8 cellular contexts compared by ENCODE assay signal in genomic region chr12:42482086-42482819, GRCh38.
DNase-seq lines count a peak whose midpoint lies in the region; ATAC-seq, FAIRE-seq and TF ChIP-seq lines count a peak whose summit lies in the region.

No MANE protein-coding gene starts in this region.

- peak overlapping the region in 3 of 4 donors; percentile 29 to 62 (median 60) for H3K27ac ChIP-seq in pancreas

- in situ Hi-C loops in SK-MEL-5 (cut with HindIII; ENCODE audit: low pct_unique_long_range_greater_than_20kb, low sequenced_read_pairs), result no loop called here

- no peaks in the 10 kb centered on the region for H3K9me3 ChIP-seq in pancreas

- TF ChIP-seq POLR2A in H54 (IDR thresholded peaks at IDR 0.05; ENCODE audit: low read depth, low read length), result no peak

- FAIRE-seq in H54 (lab: Jason Lieb, UNC) (peak; percentile 36), pancreas (lab: Jason Lieb, UNC) (no peak)

- H3K27me3 ChIP-seq in pancreas, result no peaks in the 10 kb centered on the region

- ATAC-seq in pancreas (peak; percentile 64 to 70 (median 66)), HG02884 (IDR thresholded peaks at IDR 0.05; ENCODE audit: unreplicated experiment) (no peak), HG03442 (IDR thresholded peaks at IDR 0.05; ENCODE audit: unreplicated experiment) (no peak), HG03025 (IDR thresholded peaks at IDR 0.05; ENCODE audit: low FRiP score, unreplicated experiment) (no peak)

- no peaks in the 10 kb centered on the region for H3K36me3 ChIP-seq in pancreas

- no peak for DNase-seq in H54 (ENCODE audit: insufficient read length, low spot score)
- peak; percentile 5 for DNase-seq in SK-MEL-5 (ENCODE audit: low read depth, low spot score)
- peak; percentile 55 for DNase-seq in fibroblast of peridontal ligament (ENCODE audit: extremely low read depth)
- peak in 5 of 6 donors; percentile 49 to 72 (median 64) for DNase-seq in pancreas
- no peak for DNase-seq in activated CD4-positive, alpha-beta T cell treated with anti-CD3 and anti-CD28 coated beads for 48 hours

- peak overlapping the region; percentile 69 to 85 (median 83) for H3K4me3 ChIP-seq in pancreas

- intact Hi-C loops in pancreas (cut with DNase I), result loop anchor here in 2 of 3 donors (10.0 kb wide), 2 partner anchors 83 to 863 kb away; no protein-coding TSS in a partner anchor

- TF ChIP-seq CTCF in pancreas (IDR thresholded peaks at IDR 0.05), result no peak

- H3K4me1 ChIP-seq in pancreas, result peaks cover 0 to 4% (median 3%) of the 10 kb centered on the region in 3 donors

- WGBS in pancreas, 2 donors, result 21 to 24% methylated on average over 20 of the region's 20 CpGs

Comparison
In these comparisons a context has a peak if more than half of its experiments do, and no peak if none do; other contexts are left out.
1. DNase-seq: peak in SK-MEL-5 (single experiment), fibroblast of peridontal ligament (single experiment) and pancreas (5 of 6); none in H54 (single experiment) and activated CD4-positive, alpha-beta T cell treated with anti-CD3 and anti-CD28 coated beads for 48 hours (single experiment).
2. ATAC-seq: peak in pancreas (4 of 4); none in HG02884 (single experiment), HG03442 (single experiment) and HG03025 (single experiment).